In the genomic region with DNA sequence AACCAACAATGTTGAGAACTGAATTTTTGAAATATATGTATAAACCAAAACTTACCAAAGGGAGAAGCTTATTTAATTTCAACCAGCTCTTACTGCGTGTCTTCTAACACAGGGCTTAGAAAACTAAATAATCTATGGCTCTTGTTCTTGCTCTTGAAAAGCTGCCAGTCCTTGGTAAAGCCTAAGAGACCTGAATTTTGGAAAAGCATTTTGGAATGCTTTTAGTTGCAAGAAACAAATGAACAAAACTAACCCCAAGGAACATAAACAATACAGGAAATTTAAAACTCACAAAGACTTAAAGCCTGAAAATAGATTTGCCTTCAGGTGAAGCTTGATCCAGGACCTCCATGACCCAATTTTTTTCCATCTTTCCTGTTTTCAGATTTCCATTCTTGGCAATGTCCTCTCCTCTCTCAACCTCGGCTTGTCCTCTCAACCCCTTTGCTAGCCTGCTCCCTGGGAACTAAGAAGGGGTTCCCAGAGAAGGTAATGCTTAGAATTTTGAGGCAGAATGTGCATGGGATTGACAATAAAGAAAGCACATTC, we compare ENCODE assay signal across 22 cellular contexts.
DNase-seq lines count a peak whose midpoint lies in the region; ATAC-seq and TF ChIP-seq lines count a peak whose summit lies in the region.
"Had no signal": no experiment of that assay in that cellular context is flagged by ENCODE, and none has a peak within 500 bp of the region (broad histone marks: within the 10 kb centered on the region; RNA-seq: fewer than 3 reads in every experiment).

No MANE protein-coding gene starts in this region.

- TF ChIP-seq CTCF in Loucy (conservative IDR thresholded peaks at IDR 0.05; ENCODE audit: low read length) (no peak), testis (IDR thresholded peaks at IDR 0.05) (no peak)

- no peaks in the 10 kb centered on the region for H3K9me3 Mint-ChIP-seq in activated CD4-positive, alpha-beta T cell treated with anti-CD3 and anti-CD28 coated beads, Interleukin-2, amount 10 ng/mL, durations not matched to agents 7 days and 5 days
- H3K9me3 Mint-ChIP-seq in natural killer cell treated with Interleukin-12 subunit alpha and Interleukin-12 subunit beta and Interleukin-15 and Interleukin-18, amount 100 ng/mL, for 72 hours, result no peaks in the 10 kb centered on the region
- H3K9me3 Mint-ChIP-seq: CD8-positive, alpha-beta memory T cell had no signal

- H3K4me2 ChIP-seq in Loucy (ENCODE audit: low read depth, low read length, poor library complexity, severe bottlenecking), result no peak overlapping the region

- POLR2A ChIA-PET in activated CD4-positive, alpha-beta T cell treated with anti-CD3 and anti-CD28 coated beads, Interleukin-2, amount 10 ng/mL, durations not matched to agents 7 days and 5 days (lab: Charles Lee), result no interaction called here

- H3K4me1 ChIP-seq in Loucy (ENCODE audit: insufficient read depth, low read length, poor library complexity, severe bottlenecking), result peaks cover 7% of the 10 kb centered on the region
- peaks cover 29% of the 10 kb centered on the region for H3K4me1 ChIP-seq in testis

- intact Hi-C loops in testis (cut with DNase I; ENCODE audit: low total_unique reads), result no loop called here

- no peak for ATAC-seq in HG02678 (IDR thresholded peaks at IDR 0.05; ENCODE audit: unreplicated experiment)
- no peak for ATAC-seq in natural killer cell treated with Interleukin-12 subunit alpha and Interleukin-12 subunit beta and Interleukin-15 and Interleukin-18, amount 100 ng/mL, for 72 hours

- H3K4me3 ChIP-seq in Loucy (ENCODE audit: low read length, poor library complexity, severe bottlenecking) (no peak overlapping the region), testis (no peak overlapping the region)
- H3K4me3 ChIP-seq: HAP-1 had no signal

- no peaks in the 10 kb centered on the region for H3K79me2 ChIP-seq in Loucy (ENCODE audit: insufficient read depth, low read length)

- H3K9me2 ChIP-seq in Loucy (replicated peaks; ENCODE audit: low read depth, low read length), result no peaks in the 10 kb centered on the region

- no peaks in the 10 kb centered on the region for H3K27me3 ChIP-seq in Loucy (ENCODE audit: insufficient read depth, low read length, poor library complexity, severe bottlenecking)
- no peaks in the 10 kb centered on the region for H3K27me3 ChIP-seq in testis

- H3K27ac ChIP-seq in testis, result peak overlapping the region; percentile 19 to 77
- H3K27ac ChIP-seq: GM23248, HL-60 had no signal

- CTCF ChIA-PET in activated CD4-positive, alpha-beta T cell treated with anti-CD3 and anti-CD28 coated beads, Interleukin-2, amount 10 ng/mL, durations not matched to agents 7 days and 5 days (lab: Charles Lee), result interaction anchor here (0.6 to 1.4 kb wide), 2 partner anchors 17 to 21 kb away, joined by 4 to 5 read pairs; no protein-coding TSS in a partner anchor

- H3K9ac ChIP-seq in Loucy (ENCODE audit: low read depth, low read length, poor library complexity, severe bottlenecking), result no peak overlapping the region
- H3K9ac ChIP-seq: GM23248 had no signal

- H2AFZ ChIP-seq in Loucy (ENCODE audit: low read length), result peak overlapping the region; percentile 22; the same call in 1 of the 2 replicates

- H4K20me1 ChIP-seq in Loucy (ENCODE audit: insufficient read depth, low read length, poor library complexity, severe bottlenecking), result no peaks in the 10 kb centered on the region

- peaks cover 21% of the 10 kb centered on the region for H3K4me1 Mint-ChIP-seq in activated CD4-positive, alpha-beta T cell treated with anti-CD3 and anti-CD28 coated beads, Interleukin-2, amount 10 ng/mL, durations not matched to agents 7 days and 5 days
- H3K4me1 Mint-ChIP-seq in natural killer cell treated with Interleukin-12 subunit alpha and Interleukin-12 subunit beta and Interleukin-15 and Interleukin-18, amount 100 ng/mL, for 72 hours (ENCODE audit: low read depth in 2 of 2), result peaks cover 0 to 3% of the 10 kb centered on the region in 2 donors

- H3K36me3 Mint-ChIP-seq in activated CD4-positive, alpha-beta T cell treated with anti-CD3 and anti-CD28 coated beads, Interleukin-2, amount 10 ng/mL, durations not matched to agents 7 days and 5 days (ENCODE audit: low read depth), result no peaks in the 10 kb centered on the region
- no peaks in the 10 kb centered on the region for H3K36me3 Mint-ChIP-seq in natural killer cell treated with Interleukin-12 subunit alpha and Interleukin-12 subunit beta and Interleukin-15 and Interleukin-18, amount 100 ng/mL, for 72 hours

- H3K4me3 Mint-ChIP-seq in activated CD4-positive, alpha-beta T cell treated with anti-CD3 and anti-CD28 coated beads, Interleukin-2, amount 10 ng/mL, durations not matched to agents 7 days and 5 days, result no peak overlapping the region
- no peak overlapping the region for H3K4me3 Mint-ChIP-seq in natural killer cell treated with Interleukin-12 subunit alpha and Interleukin-12 subunit beta and Interleukin-15 and Interleukin-18, amount 100 ng/mL, for 72 hours
- H3K4me3 Mint-ChIP-seq: CD8-positive, alpha-beta memory T cell had no signal

- DNase-seq in activated CD4-positive, alpha-beta T cell treated with anti-CD3 and anti-CD28 coated beads, Interleukin-2, amount 10 ng/mL, durations not matched to agents 7 days and 5 days, result no peak
- DNase-seq in activated CD4-positive, alpha-beta T cell treated with anti-CD3 and anti-CD28 coated beads for 4 hours, result no peak
- DNase-seq in cerebellar cortex (ENCODE audit: low spot score), result peak; percentile 52
- DNase-seq in testis, result no peak
- no peak for DNase-seq in activated CD4-positive, CD25-positive, alpha-beta regulatory T cell (lab: John Stamatoyannopoulos, UW)
- DNase-seq in natural killer cell treated with Interleukin-12 subunit alpha and Interleukin-12 subunit beta and Interleukin-15 and Interleukin-18, amount 100 ng/mL, for 72 hours (ENCODE audit: low spot score), result no peak
- DNase-seq: 8988T; AML-193; Calu3; CD8-positive, alpha-beta memory T cell; GDM1; KG1; NCI-H1048; NCI-H1417 treated with DMSO at 0.1 percent for 48 hours; NCI-H187 treated with DMSO at 0.1 percent for 48 hours; NCI-H2227 treated with DMSO at 0.1 percent for 48 hours; NCI-H510A had no signal

- H3K36me3 ChIP-seq in Loucy (ENCODE audit: insufficient read depth, low read length) (no peaks in the 10 kb centered on the region), testis (ENCODE audit: low read depth, missing control alignments) (no peaks in the 10 kb centered on the region)
- H3K36me3 ChIP-seq: HAP-1 had no signal

- peak overlapping the region; percentile 71 for H3K27ac Mint-ChIP-seq in activated CD4-positive, alpha-beta T cell treated with anti-CD3 and anti-CD28 coated beads, Interleukin-2, amount 10 ng/mL, durations not matched to agents 7 days and 5 days
- H3K27ac Mint-ChIP-seq in natural killer cell treated with Interleukin-12 subunit alpha and Interleukin-12 subunit beta and Interleukin-15 and Interleukin-18, amount 100 ng/mL, for 72 hours, result no peak overlapping the region

- no peaks in the 10 kb centered on the region for H3F3A ChIP-seq in Loucy (ENCODE audit: low read depth)

- TF ChIP-seq POLR2A in testis (IDR thresholded peaks at IDR 0.05), result no peak

- WGBS in testis, 2 donors, result 60 to 65% methylated on average over 2 of the region's 2 CpGs

- peaks cover 4% of the 10 kb centered on the region for H3K27me3 Mint-ChIP-seq in activated CD4-positive, alpha-beta T cell treated with anti-CD3 and anti-CD28 coated beads, Interleukin-2, amount 10 ng/mL, durations not matched to agents 7 days and 5 days
- peaks cover 7 to 23% of the 10 kb centered on the region in 2 donors for H3K27me3 Mint-ChIP-seq in natural killer cell treated with Interleukin-12 subunit alpha and Interleukin-12 subunit beta and Interleukin-15 and Interleukin-18, amount 100 ng/mL, for 72 hours

- H3K9me3 ChIP-seq in Loucy (ENCODE audit: insufficient read depth, low read depth, low read length), result no peaks in the 10 kb centered on the region
- no peaks in the 10 kb centered on the region for H3K9me3 ChIP-seq in testis
- H3K9me3 ChIP-seq: HAP-1 had no signal
